Comparison of ENCODE assay signal across 8 cellular contexts in genomic region chr12:80472912-80473500, GRCh38. TPM values are rescaled to one million over a fixed set of nuclear protein-coding genes. Genes with fewer than 3 reads are reported as not detected.
DNase-seq lines count a peak whose midpoint lies in the region; ATAC-seq, FAIRE-seq and TF ChIP-seq lines count a peak whose summit lies in the region.

No MANE protein-coding gene starts in this region.

- intact Hi-C loops in activated CD4-positive, alpha-beta memory T cell treated with anti-CD3 and anti-CD28 coated beads for 36 hours (cut with micrococcal nuclease), result no loop called here

- CTCF ChIA-PET in WTC11 (lab: Charles Lee), result interaction anchor here (0.9 to 1.6 kb wide), 3 partner anchors 126 to 290 kb away, joined by 3 to 8 read pairs (median 3); no protein-coding TSS in a partner anchor
- CTCF ChIA-PET in activated CD4-positive, alpha-beta memory T cell treated with anti-CD3 and anti-CD28 coated beads for 36 hours (lab: Charles Lee), result no interaction called here
- CTCF ChIA-PET in activated CD4-positive, alpha-beta memory T cell treated with anti-CD3 and anti-CD28 coated beads, Interleukin-2, amount 10 ng/mL, durations not matched to agents 7 days and 5 days (lab: Charles Lee), result no interaction called here

- H3K9me1 ChIP-seq in keratinocyte (ENCODE audit: control insufficient read depth, extremely low read depth, insufficient read depth, low read length), result no peaks in the 10 kb centered on the region

- peak; percentile 34 for DNase-seq in GM03348 (ENCODE audit: low spot score)
- peak; percentile 84 for DNase-seq in HCEC 1CT
- DNase-seq in NCI-H2081 treated with DMSO at 0.1 percent for 48 hours (lab: John Stamatoyannopoulos, UW), result peak; percentile 61
- peak; percentile 17 for DNase-seq in WTC11 (ENCODE audit: low spot score)
- no peak for DNase-seq in keratinocyte (ENCODE audit: low read depth, low spot score)
- DNase-seq in activated CD4-positive, alpha-beta memory T cell treated with anti-CD3 and anti-CD28 coated beads for 36 hours, result no peak
- no peak for DNase-seq in activated CD4-positive, alpha-beta memory T cell treated with anti-CD3 and anti-CD28 coated beads, Interleukin-2, amount 10 ng/mL, durations not matched to agents 7 days and 5 days
- DNase-seq in activated CD4-positive, alpha-beta T cell treated with anti-CD3 and anti-CD28 coated beads, Interleukin-2, amount 50 U/mL, for 48 hours, result no peak

- no peak overlapping the region for H3K9ac ChIP-seq in keratinocyte (ENCODE audit: control insufficient read depth, extremely low read depth, insufficient read depth, low read length)

- no peaks in the 10 kb centered on the region for H3K27me3 ChIP-seq in keratinocyte (ENCODE audit: control insufficient read depth, extremely low read depth, insufficient read depth, low read length)

- no peak for FAIRE-seq in keratinocyte (lab: Jason Lieb, UNC)

- dilution Hi-C loops in keratinocyte (cut with MboI; ENCODE audit: extremely low pct_ligation_motif_present, low sequenced_read_pairs), result no loop called here

- H2AFZ ChIP-seq in keratinocyte (ENCODE audit: control insufficient read depth, low read length), result no peak overlapping the region

- no peaks in the 10 kb centered on the region for H4K20me1 ChIP-seq in keratinocyte (ENCODE audit: control insufficient read depth, extremely low read depth, insufficient read depth, low read length)

- H3K36me3 Mint-ChIP-seq in WTC11, result no peaks in the 10 kb centered on the region
- no peaks in the 10 kb centered on the region for H3K36me3 Mint-ChIP-seq in activated CD4-positive, alpha-beta memory T cell treated with anti-CD3 and anti-CD28 coated beads for 36 hours
- no peaks in the 10 kb centered on the region for H3K36me3 Mint-ChIP-seq in activated CD4-positive, alpha-beta memory T cell treated with anti-CD3 and anti-CD28 coated beads, Interleukin-2, amount 10 ng/mL, durations not matched to agents 7 days and 5 days (ENCODE audit: low read depth)

- no peaks in the 10 kb centered on the region for H3K9me3 ChIP-seq in keratinocyte (ENCODE audit: control insufficient read depth, low read depth, low read length)

- no peak overlapping the region for H3K4me3 ChIP-seq in keratinocyte (ENCODE audit: control insufficient read depth in 2 of 3, extremely low read depth in 1 of 3, insufficient read depth in 2 of 3, low read depth in 1 of 3, low read length in 3 of 3)

- no peaks in the 10 kb centered on the region for H3K4me1 ChIP-seq in keratinocyte (ENCODE audit: control insufficient read depth, extremely low read depth, insufficient read depth, low read length)

- H3K4me1 Mint-ChIP-seq in WTC11, result peaks cover 5% of the 10 kb centered on the region; the same call in 1 of the 2 replicates
- H3K4me1 Mint-ChIP-seq in activated CD4-positive, alpha-beta memory T cell treated with anti-CD3 and anti-CD28 coated beads for 36 hours (ENCODE audit: low read depth), result no peaks in the 10 kb centered on the region
- H3K4me1 Mint-ChIP-seq in activated CD4-positive, alpha-beta memory T cell treated with anti-CD3 and anti-CD28 coated beads, Interleukin-2, amount 10 ng/mL, durations not matched to agents 7 days and 5 days, result no peaks in the 10 kb centered on the region

- no peak overlapping the region for H3K4me2 ChIP-seq in keratinocyte (ENCODE audit: control insufficient read depth, extremely low read depth, insufficient read depth, low read depth, low read length)

- H3K27me3 Mint-ChIP-seq in WTC11 (ENCODE audit: low read depth), result no peaks in the 10 kb centered on the region
- H3K27me3 Mint-ChIP-seq in activated CD4-positive, alpha-beta memory T cell treated with anti-CD3 and anti-CD28 coated beads for 36 hours, result no peaks in the 10 kb centered on the region
- H3K27me3 Mint-ChIP-seq in activated CD4-positive, alpha-beta memory T cell treated with anti-CD3 and anti-CD28 coated beads, Interleukin-2, amount 10 ng/mL, durations not matched to agents 7 days and 5 days, result no peaks in the 10 kb centered on the region

- TF ChIP-seq CTCF in WTC11 (IDR thresholded peaks at IDR 0.05) (no peak), keratinocyte (optimal IDR thresholded peaks at IDR 0.05 in 1 of 3, IDR thresholded peaks at IDR 0.05 in 1 of 3, conservative IDR thresholded peaks at IDR 0.05 in 1 of 3; ENCODE audit: extremely low read depth in 1 of 3, insufficient read depth in 2 of 3, low read length in 3 of 3) (peak; percentile 34 to 60 (median 59))

- ATAC-seq in WTC11, result peak; percentile 46; the same call in 1 of the 2 replicates

- POLR2A ChIA-PET in WTC11 (lab: Charles Lee), result no interaction called here
- POLR2A ChIA-PET in activated CD4-positive, alpha-beta memory T cell treated with anti-CD3 and anti-CD28 coated beads for 36 hours (lab: Charles Lee), result no interaction called here
- POLR2A ChIA-PET in activated CD4-positive, alpha-beta memory T cell treated with anti-CD3 and anti-CD28 coated beads, Interleukin-2, amount 10 ng/mL, durations not matched to agents 7 days and 5 days (lab: Charles Lee), result no interaction called here

- no peaks in the 10 kb centered on the region for H3K79me2 ChIP-seq in keratinocyte (ENCODE audit: control insufficient read depth, insufficient read depth, low read length)

- no peak overlapping the region for H3K27ac ChIP-seq in keratinocyte (ENCODE audit: control insufficient read depth, insufficient read depth, low read length)

- H3K9me3 Mint-ChIP-seq in WTC11, result no peaks in the 10 kb centered on the region
- H3K9me3 Mint-ChIP-seq in activated CD4-positive, alpha-beta memory T cell treated with anti-CD3 and anti-CD28 coated beads for 36 hours, result no peaks in the 10 kb centered on the region
- no peaks in the 10 kb centered on the region for H3K9me3 Mint-ChIP-seq in activated CD4-positive, alpha-beta memory T cell treated with anti-CD3 and anti-CD28 coated beads, Interleukin-2, amount 10 ng/mL, durations not matched to agents 7 days and 5 days

- H3K27ac Mint-ChIP-seq in WTC11, result no peak overlapping the region
- no peak overlapping the region for H3K27ac Mint-ChIP-seq in activated CD4-positive, alpha-beta memory T cell treated with anti-CD3 and anti-CD28 coated beads for 36 hours
- H3K27ac Mint-ChIP-seq in activated CD4-positive, alpha-beta memory T cell treated with anti-CD3 and anti-CD28 coated beads, Interleukin-2, amount 10 ng/mL, durations not matched to agents 7 days and 5 days, result no peak overlapping the region

- no peak overlapping the region for H3K4me3 Mint-ChIP-seq in WTC11
- H3K4me3 Mint-ChIP-seq in activated CD4-positive, alpha-beta memory T cell treated with anti-CD3 and anti-CD28 coated beads for 36 hours, result no peak overlapping the region
- no peak overlapping the region for H3K4me3 Mint-ChIP-seq in activated CD4-positive, alpha-beta memory T cell treated with anti-CD3 and anti-CD28 coated beads, Interleukin-2, amount 10 ng/mL, durations not matched to agents 7 days and 5 days

- no peaks in the 10 kb centered on the region for H3K36me3 ChIP-seq in keratinocyte (ENCODE audit: control insufficient read depth in 2 of 2, extremely low read depth in 1 of 2, insufficient read depth in 2 of 2, low read length in 2 of 2)

TF ChIP-seq in WTC11, 78 proteins besides CTCF, POLR2A, EP300 and RAD21:
- no peak for TF ChIP-seq KAT7 (CRISPR knock-in tag; IDR thresholded peaks at IDR 0.05; ENCODE audit: borderline replicate concordance)
- TF ChIP-seq NFATC4 (CRISPR knock-in tag; IDR thresholded peaks at IDR 0.05), result no peak
- no peak for TF ChIP-seq ZSCAN18 (CRISPR knock-in tag; IDR thresholded peaks at IDR 0.05)
- TF ChIP-seq, protein P1, sequence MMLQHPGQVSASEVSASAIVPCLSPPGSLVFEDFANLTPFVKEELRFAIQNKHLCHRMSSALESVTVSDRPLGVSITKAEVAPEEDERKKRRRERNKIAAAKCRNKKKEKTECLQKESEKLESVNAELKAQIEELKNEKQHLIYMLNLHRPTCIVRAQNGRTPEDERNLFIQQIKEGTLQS (CRISPR knock-in tag; conservative IDR thresholded peaks at IDR 0.05), result no peak
- TF ChIP-seq GRHL2 (CRISPR knock-in tag; IDR thresholded peaks at IDR 0.05; ENCODE audit: insufficient replicate concordance, severe bottlenecking), result no peak
- no peak for TF ChIP-seq SOX15 (CRISPR knock-in tag; IDR thresholded peaks at IDR 0.05)
- TF ChIP-seq ZNF219 (CRISPR knock-in tag; IDR thresholded peaks at IDR 0.05; ENCODE audit: borderline replicate concordance), result no peak
- no peak for TF ChIP-seq ZNF423 (CRISPR knock-in tag; IDR thresholded peaks at IDR 0.05)

RNA-seq across cellular contexts. Expression of gene PTPRQ, which starts 29.0 kb away (rescaled TPM):
- total RNA-seq in WTC11 (2021), result not detected in 3 replicates
- polyA plus RNA-seq in keratinocyte, result 0.01 to 0.08 TPM in 2 of 3 replicates, not detected in the other
- polyA plus RNA-seq in keratinocyte (2011; ENCODE audit: low read depth), result not detected
- not detected in 2 replicates for polyA plus RNA-seq in keratinocyte (2011; cell fraction: cytosol; rRNA removed)
- polyA plus RNA-seq in keratinocyte (2011; cell fraction: nucleus; rRNA removed), result 0.01 TPM in 2 replicates
- polyA plus RNA-seq in keratinocyte (2012; ENCODE audit: low replicate concordance), result not detected in 2 replicates
- not detected in 3 replicates for polyA minus RNA-seq in keratinocyte
- not detected for polyA minus RNA-seq in keratinocyte (2011; cell fraction: cytosol; rRNA and poly(A)+ RNA removed)
- polyA minus RNA-seq in keratinocyte (2011; cell fraction: nucleus; rRNA and poly(A)+ RNA removed), result not detected in 2 replicates
- not detected for total RNA-seq in activated CD4-positive, alpha-beta memory T cell treated with anti-CD3 and anti-CD28 coated beads for 36 hours
- total RNA-seq in activated CD4-positive, alpha-beta memory T cell treated with anti-CD3 and anti-CD28 coated beads, Interleukin-2, amount 10 ng/mL, durations not matched to agents 7 days and 5 days, result not detected

Comparison
In these comparisons a context has a peak if more than half of its experiments do, and no peak if none do; other contexts are left out.
1. DNase-seq: peak in GM03348 (single experiment), HCEC 1CT (single experiment), NCI-H2081 treated with DMSO at 0.1 percent for 48 hours (single experiment) and WTC11 (single experiment); none in keratinocyte (single experiment), activated CD4-positive, alpha-beta memory T cell treated with anti-CD3 and anti-CD28 coated beads for 36 hours (single experiment), activated CD4-positive, alpha-beta memory T cell treated with anti-CD3 and anti-CD28 coated beads, Interleukin-2, amount 10 ng/mL, durations not matched to agents 7 days and 5 days (single experiment) and activated CD4-positive, alpha-beta T cell treated with anti-CD3 and anti-CD28 coated beads, Interleukin-2, amount 50 U/mL, for 48 hours (0 of 2).